Comparison of ENCODE assay signal across 35 cellular contexts in genomic region chr18:4821801-4822200, GRCh38.
"Had no signal": no experiment of that assay in that cellular context is flagged by ENCODE, and none has a peak within 500 bp of the region (broad histone marks: within the 10 kb centered on the region; RNA-seq: fewer than 3 reads in every experiment).

No MANE protein-coding gene starts in this region.

- H3K4me3 ChIP-seq: adrenal gland, body of pancreas, heart right ventricle, hepatocyte had no signal

- ATAC-seq: activated CD4-positive, CD25-positive, alpha-beta regulatory T cell treated with anti-CD3 and anti-CD28 coated beads, Interleukin-2, amount 50 U/mL, for 24 hours; activated CD8-positive, alpha-beta memory T cell treated with anti-CD3 and anti-CD28 coated beads, Interleukin-2, amount 10 ng/mL, durations not matched to agents 7 days and 5 days; activated CD8-positive, alpha-beta T cell treated with anti-CD3 and anti-CD28 coated beads, Interleukin-2, amount 10 ng/mL, durations not matched to agents 7 days and 5 days; activated naive CD8-positive, alpha-beta T cell treated with anti-CD3 and anti-CD28 coated beads, Interleukin-2, amount 50 U/mL, for 24 hours; body of pancreas; effector memory CD8-positive, alpha-beta T cell; heart right ventricle; T-helper 17 cell had no signal

- H3K36me3 ChIP-seq: adrenal gland, heart right ventricle, WERI-Rb-1 had no signal

- H3K27ac Mint-ChIP-seq: activated B cell treated with CpG ODN at 0.5 μM for 24 hours; activated CD4-positive, alpha-beta memory T cell treated with anti-CD3 and anti-CD28 coated beads for 36 hours; activated CD8-positive, alpha-beta memory T cell treated with anti-CD3 and anti-CD28 coated beads, Interleukin-2, amount 10 ng/mL, durations not matched to agents 7 days and 5 days; activated CD8-positive, alpha-beta T cell treated with anti-CD3 and anti-CD28 coated beads, Interleukin-2, amount 10 ng/mL, durations not matched to agents 7 days and 5 days; activated naive CD4-positive, alpha-beta T cell treated with anti-CD3 and anti-CD28 coated beads for 36 hours; activated naive CD4-positive, alpha-beta T cell treated with anti-CD3 and anti-CD28 coated beads, Interleukin-2, amount 50 U/mL, for 24 hours; activated naive CD8-positive, alpha-beta T cell treated with anti-CD3 and anti-CD28 coated beads for 36 hours; activated naive CD8-positive, alpha-beta T cell treated with anti-CD3 and anti-CD28 coated beads, Interleukin-2, amount 50 U/mL, for 24 hours; activated T-helper 1 cell treated with anti-CD3 and anti-CD28 coated beads, Interleukin-12 subunit alpha, Interleukin-12 subunit beta, Interleukin-2, Interleukin-4 antibody, amounts not matched to agents 30 ng/mL and 10 ng/mL and 1 ng/mL, durations not matched to agents 14 hours and 24 hours and 36 hours; activated T-helper 2 cell treated with anti-CD3 and anti-CD28 coated beads, Interferon-gamma antibody, Interleukin-2, Interleukin-4, amounts not matched to agents 10 μg/mL and 5 μg/mL and 100 μg/mL, durations not matched to agents 14 hours and 24 hours and 36 hours; effector memory CD8-positive, alpha-beta T cell; T-helper 17 cell; T-helper 2 cell treated with Interferon-gamma antibody and Interleukin-4, amounts not matched to agents 5 μg/mL and 100 μg/mL, for 36 hours had no signal

- H3K27me3 ChIP-seq: adrenal gland, body of pancreas, heart right ventricle, hepatocyte had no signal

- H3K27me3 Mint-ChIP-seq: activated B cell treated with CpG ODN at 0.5 μM for 24 hours; activated CD4-positive, alpha-beta memory T cell treated with anti-CD3 and anti-CD28 coated beads for 36 hours; activated CD8-positive, alpha-beta memory T cell treated with anti-CD3 and anti-CD28 coated beads, Interleukin-2, amount 10 ng/mL, durations not matched to agents 7 days and 5 days; activated naive CD4-positive, alpha-beta T cell treated with anti-CD3 and anti-CD28 coated beads, Interleukin-2, amount 50 U/mL, for 24 hours; activated naive CD8-positive, alpha-beta T cell treated with anti-CD3 and anti-CD28 coated beads for 36 hours; activated naive CD8-positive, alpha-beta T cell treated with anti-CD3 and anti-CD28 coated beads, Interleukin-2, amount 50 U/mL, for 24 hours; effector memory CD8-positive, alpha-beta T cell; T-helper 17 cell had no signal

- H3K9me3 Mint-ChIP-seq: activated naive CD8-positive, alpha-beta T cell treated with anti-CD3 and anti-CD28 coated beads for 36 hours had no signal

- H3K27ac ChIP-seq: adrenal gland, body of pancreas, epithelial cell of prostate, heart right ventricle, hepatocyte, WERI-Rb-1 had no signal

- DNase-seq: activated B cell treated with CpG ODN at 0.5 μM for 24 hours; activated CD4-positive, alpha-beta memory T cell treated with anti-CD3 and anti-CD28 coated beads for 36 hours; activated CD4-positive, alpha-beta T cell treated with anti-CD3 and anti-CD28 coated beads for 48 hours; activated CD8-positive, alpha-beta memory T cell treated with anti-CD3 and anti-CD28 coated beads, Interleukin-2, amount 10 ng/mL, durations not matched to agents 7 days and 5 days; activated CD8-positive, alpha-beta memory T cell treated with anti-CD3 and anti-CD28 coated beads, Interleukin-2, amount 50 U/mL, for 4 hours; activated CD8-positive, alpha-beta T cell treated with anti-CD3 and anti-CD28 coated beads, Interleukin-2, amount 10 ng/mL, durations not matched to agents 7 days and 5 days; activated effector memory CD4-positive, alpha-beta T cell treated with anti-CD3 and anti-CD28 coated beads, Interleukin-2, amount 50 U/mL, for 16 hours; activated naive CD4-positive, alpha-beta T cell treated with anti-CD3 and anti-CD28 coated beads for 36 hours; activated naive CD8-positive, alpha-beta T cell treated with anti-CD3 and anti-CD28 coated beads for 36 hours; activated naive CD8-positive, alpha-beta T cell treated with anti-CD3 and anti-CD28 coated beads, Interleukin-2, amount 50 U/mL, for 24 hours; activated T-cell treated with anti-CD3 and anti-CD28 coated beads, Interleukin-2, amount 50 U/mL, for 1 hour; activated T-cell treated with anti-CD3 and anti-CD28 coated beads, Interleukin-2, amount 50 U/mL, for 48 hours; adrenal gland; amygdala; aorta; body of pancreas; central memory CD4-positive, alpha-beta T cell; cortex of kidney; dermis blood vessel endothelial cell; effector CD4-positive, alpha-beta T cell; effector memory CD8-positive, alpha-beta T cell; foreskin fibroblast; glutamatergic neuron; heart right ventricle; T-helper 1 cell; T-helper 17 cell; T1000; WERI-Rb-1 had no signal

- H2AFZ ChIP-seq: hepatocyte had no signal

- H3K4me1 Mint-ChIP-seq: activated B cell treated with CpG ODN at 0.5 μM for 24 hours; activated CD8-positive, alpha-beta memory T cell treated with anti-CD3 and anti-CD28 coated beads, Interleukin-2, amount 10 ng/mL, durations not matched to agents 7 days and 5 days; activated naive CD4-positive, alpha-beta T cell treated with anti-CD3 and anti-CD28 coated beads, Interleukin-2, amount 50 U/mL, for 24 hours; activated naive CD8-positive, alpha-beta T cell treated with anti-CD3 and anti-CD28 coated beads for 36 hours; activated naive CD8-positive, alpha-beta T cell treated with anti-CD3 and anti-CD28 coated beads, Interleukin-2, amount 50 U/mL, for 24 hours; T-helper 17 cell had no signal

- H3K9me3 ChIP-seq: adrenal gland, body of pancreas had no signal

- H3K79me2 ChIP-seq: hepatocyte had no signal

- H3K4me1 ChIP-seq: adrenal gland, body of pancreas, heart right ventricle had no signal

- H3K4me3 Mint-ChIP-seq: activated B cell treated with CpG ODN at 0.5 μM for 24 hours; activated CD4-positive, alpha-beta memory T cell treated with anti-CD3 and anti-CD28 coated beads for 36 hours; activated CD8-positive, alpha-beta memory T cell treated with anti-CD3 and anti-CD28 coated beads, Interleukin-2, amount 10 ng/mL, durations not matched to agents 7 days and 5 days; activated CD8-positive, alpha-beta T cell treated with anti-CD3 and anti-CD28 coated beads, Interleukin-2, amount 10 ng/mL, durations not matched to agents 7 days and 5 days; activated naive CD4-positive, alpha-beta T cell treated with anti-CD3 and anti-CD28 coated beads for 36 hours; activated naive CD4-positive, alpha-beta T cell treated with anti-CD3 and anti-CD28 coated beads, Interleukin-2, amount 50 U/mL, for 24 hours; activated naive CD8-positive, alpha-beta T cell treated with anti-CD3 and anti-CD28 coated beads for 36 hours; activated naive CD8-positive, alpha-beta T cell treated with anti-CD3 and anti-CD28 coated beads, Interleukin-2, amount 50 U/mL, for 24 hours; activated T-helper 1 cell treated with anti-CD3 and anti-CD28 coated beads, Interleukin-12 subunit alpha, Interleukin-12 subunit beta, Interleukin-2, Interleukin-4 antibody, amounts not matched to agents 30 ng/mL and 10 ng/mL and 1 ng/mL, durations not matched to agents 14 hours and 24 hours and 36 hours; effector memory CD8-positive, alpha-beta T cell; T-helper 17 cell; T-helper 2 cell treated with Interferon-gamma antibody and Interleukin-4, amounts not matched to agents 5 μg/mL and 100 μg/mL, for 36 hours had no signal

- H3K4me2 ChIP-seq: hepatocyte had no signal

- H3K36me3 Mint-ChIP-seq: activated CD4-positive, alpha-beta memory T cell treated with anti-CD3 and anti-CD28 coated beads for 36 hours; activated CD8-positive, alpha-beta memory T cell treated with anti-CD3 and anti-CD28 coated beads, Interleukin-2, amount 10 ng/mL, durations not matched to agents 7 days and 5 days; activated naive CD4-positive, alpha-beta T cell treated with anti-CD3 and anti-CD28 coated beads, Interleukin-2, amount 50 U/mL, for 24 hours; activated naive CD8-positive, alpha-beta T cell treated with anti-CD3 and anti-CD28 coated beads for 36 hours had no signal
